ENCODE assay signal across 27 cellular contexts in genomic region chr16:49749816-49750215, GRCh38.
"Had no signal": no experiment of that assay in that cellular context is flagged by ENCODE, and none has a peak within 500 bp of the region (broad histone marks: within the 10 kb centered on the region; RNA-seq: fewer than 3 reads in every experiment).

No MANE protein-coding gene starts in this region.

- H3K9ac ChIP-seq: parathyroid adenoma had no signal

- H3K9me3 Mint-ChIP-seq: mesothelial cell of epicardium; naive B cell; T-helper 2 cell treated with Interferon-gamma antibody and Interleukin-4, amounts not matched to agents 5 μg/mL and 100 μg/mL, for 36 hours had no signal

- H3K36me3 ChIP-seq: colonic mucosa, heart left ventricle, suprapubic skin, tibial nerve had no signal

- H3K4me1 ChIP-seq: colonic mucosa, parathyroid adenoma had no signal

- H3K27ac Mint-ChIP-seq: activated naive CD8-positive, alpha-beta T cell; mesothelial cell of epicardium; naive B cell; T-helper 2 cell treated with Interferon-gamma antibody and Interleukin-4, amounts not matched to agents 5 μg/mL and 100 μg/mL, for 36 hours had no signal

- H3K36me3 Mint-ChIP-seq: activated naive CD8-positive, alpha-beta T cell; mesothelial cell of epicardium; naive B cell had no signal

- H3K27me3 ChIP-seq: suprapubic skin, tibial nerve had no signal

- H3K4me3 ChIP-seq: colonic mucosa, dorsolateral prefrontal cortex, heart left ventricle, psoas muscle, suprapubic skin, tibial nerve had no signal

- H3K4me3 Mint-ChIP-seq: activated naive CD8-positive, alpha-beta T cell; mesothelial cell of epicardium; T-helper 2 cell treated with Interferon-gamma antibody and Interleukin-4, amounts not matched to agents 5 μg/mL and 100 μg/mL, for 36 hours had no signal

- H3K27ac ChIP-seq: colonic mucosa, dorsolateral prefrontal cortex, heart left ventricle, parathyroid adenoma, psoas muscle, suprapubic skin, tibial nerve had no signal

- H3K9me3 ChIP-seq: colonic mucosa, heart left ventricle, psoas muscle, suprapubic skin, tibial nerve had no signal

- DNase-seq: activated CD4-positive, alpha-beta T cell treated with anti-CD3 and anti-CD28 coated beads for 4 hours; activated CD4-positive, alpha-beta T cell treated with anti-CD3 and anti-CD28 coated beads, Interleukin-2, amount 50 U/mL, for 4 hours; activated CD8-positive, alpha-beta memory T cell treated with anti-CD3 and anti-CD28 coated beads for 24 hours; activated effector memory CD4-positive, alpha-beta T cell treated with Interleukin-2 at 50 U/mL for 16 hours; activated naive CD4-positive, alpha-beta T cell treated with Interleukin-2 at 50 U/mL for 16 hours; anterior cingulate cortex; colonic mucosa; effector memory CD4-positive, alpha-beta T cell; erythroblast; hypothalamus; left cardiac atrium; mammary epithelial cell; naive B cell; nucleus accumbens; psoas muscle; stimulated activated CD4-positive, alpha-beta T cell treated with anti-CD3 and anti-CD28 coated beads, Interleukin-15, amount 100 ng/mL, for 24 hours; stimulated activated CD4-positive, alpha-beta T cell treated with anti-CD3 and anti-CD28 coated beads, Interleukin-2, amount 100 ng/mL, for 24 hours; stimulated activated naive CD4-positive, alpha-beta T cell; T-helper 1 cell had no signal

- H2AFZ ChIP-seq: parathyroid adenoma had no signal
